8 cellular contexts compared by ENCODE assay signal in the genomic region with DNA sequence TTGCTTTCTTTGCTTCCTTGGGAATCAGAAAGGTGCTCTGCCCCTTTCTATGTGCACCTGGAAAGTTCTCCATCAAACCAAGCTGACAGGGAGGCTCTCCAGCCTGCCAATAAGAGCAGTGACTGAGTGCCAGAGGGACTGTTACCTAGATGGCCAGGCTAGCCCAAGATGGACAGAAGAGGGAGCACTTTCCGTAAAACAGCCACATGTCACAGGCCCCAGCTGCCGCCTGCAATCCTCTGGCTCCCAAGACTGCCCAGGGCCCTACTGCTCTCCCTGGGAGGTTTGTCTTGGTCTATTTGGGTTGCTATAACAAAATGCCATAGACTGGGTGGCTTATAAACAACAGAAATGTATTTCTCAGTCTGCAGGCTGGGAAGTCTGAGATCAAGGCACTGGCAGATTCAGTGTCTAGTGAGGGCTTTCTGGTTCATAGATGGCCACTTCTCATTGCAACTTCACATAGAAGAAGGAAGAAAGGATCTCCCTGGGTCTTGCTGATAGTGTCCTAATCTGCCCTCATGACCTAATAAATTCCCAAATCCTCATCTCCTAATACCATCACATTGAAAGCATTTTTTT.
DNase-seq lines count a peak whose midpoint lies in the region; ATAC-seq and TF ChIP-seq lines count a peak whose summit lies in the region.

No MANE protein-coding gene starts in this region.

- no peak overlapping the region for H3K27ac ChIP-seq in mesendoderm (ENCODE audit: low read depth, low read length)

- H3K56ac ChIP-seq in mesendoderm (ENCODE audit: low read length), result no peak overlapping the region

- no peaks in the 10 kb centered on the region for H3K27me3 ChIP-seq in mesendoderm (ENCODE audit: insufficient read depth, low read length, poor library complexity)

- in situ Hi-C loops in G401 (cut with HindIII; ENCODE audit: low sequenced_read_pairs), result no loop called here

- DNase-seq in G401 (ENCODE audit: low spot score) (peak; percentile 61), NCI-H226 (peak; percentile 12), dermis microvascular lymphatic vessel endothelial cell (ENCODE audit: low read depth in 2 of 2) (peak; percentile 30 to 73), mesendoderm (peak; percentile 87), omental fat pad (ENCODE audit: low spot score) (no peak), activated gamma-delta T cell (lab: John Stamatoyannopoulos, UW) (no peak)
- no peak for DNase-seq in activated CD8-positive, alpha-beta T cell treated with anti-CD3 and anti-CD28 coated beads, Interleukin-2, amount 10 ng/mL, durations not matched to agents 7 days and 5 days

- H3K36me3 Mint-ChIP-seq in activated CD8-positive, alpha-beta T cell treated with anti-CD3 and anti-CD28 coated beads, Interleukin-2, amount 10 ng/mL, durations not matched to agents 7 days and 5 days (ENCODE audit: low read depth), result peaks cover 3% of the 10 kb centered on the region

- no peaks in the 10 kb centered on the region for H3K27me3 Mint-ChIP-seq in activated CD8-positive, alpha-beta T cell treated with anti-CD3 and anti-CD28 coated beads, Interleukin-2, amount 10 ng/mL, durations not matched to agents 7 days and 5 days (ENCODE audit: low read depth)

- H3K4me3 Mint-ChIP-seq in activated CD8-positive, alpha-beta T cell treated with anti-CD3 and anti-CD28 coated beads, Interleukin-2, amount 10 ng/mL, durations not matched to agents 7 days and 5 days, result no peak overlapping the region

- H3K4ac ChIP-seq in mesendoderm (ENCODE audit: low read depth, low read length), result no peak overlapping the region

- peaks cover 20% of the 10 kb centered on the region for H3K4me1 Mint-ChIP-seq in activated CD8-positive, alpha-beta T cell treated with anti-CD3 and anti-CD28 coated beads, Interleukin-2, amount 10 ng/mL, durations not matched to agents 7 days and 5 days (ENCODE audit: low read depth)

- H3K4me2 ChIP-seq in mesendoderm (ENCODE audit: low read length), result no peak overlapping the region

- no peaks in the 10 kb centered on the region for H3K9me3 Mint-ChIP-seq in activated CD8-positive, alpha-beta T cell treated with anti-CD3 and anti-CD28 coated beads, Interleukin-2, amount 10 ng/mL, durations not matched to agents 7 days and 5 days (ENCODE audit: insufficient read depth)

- H3K18ac ChIP-seq in mesendoderm (ENCODE audit: low read length), result no peak overlapping the region

- H3K36me3 ChIP-seq in mesendoderm (ENCODE audit: control insufficient read depth, insufficient read depth, low read length), result no peaks in the 10 kb centered on the region

- ATAC-seq in omental fat pad (ENCODE audit: low FRiP score), result no peak
- no peak for ATAC-seq in GM21526 (IDR thresholded peaks at IDR 0.05; ENCODE audit: low FRiP score, unreplicated experiment)
- no peak for ATAC-seq in activated CD8-positive, alpha-beta T cell treated with anti-CD3 and anti-CD28 coated beads, Interleukin-2, amount 10 ng/mL, durations not matched to agents 7 days and 5 days

- H3K23ac ChIP-seq in mesendoderm (ENCODE audit: low read length), result no peak overlapping the region

- H3K9ac ChIP-seq in mesendoderm (ENCODE audit: low read length), result no peak overlapping the region

- POLR2A ChIA-PET in activated CD8-positive, alpha-beta T cell treated with anti-CD3 and anti-CD28 coated beads, Interleukin-2, amount 10 ng/mL, durations not matched to agents 7 days and 5 days (lab: Charles Lee), result no interaction called here

- H2BK120ac ChIP-seq in mesendoderm (ENCODE audit: low read depth, low read length), result no peak overlapping the region

- H2BK5ac ChIP-seq in mesendoderm (ENCODE audit: low read length), result no peak overlapping the region

- H3K79me2 ChIP-seq in mesendoderm (ENCODE audit: control insufficient read depth, insufficient read depth, low read length), result no peaks in the 10 kb centered on the region

- H3K4me1 ChIP-seq in mesendoderm (ENCODE audit: control insufficient read depth, low read depth, low read length), result no peaks in the 10 kb centered on the region

- no peak overlapping the region for H2BK15ac ChIP-seq in mesendoderm (replicated peaks; ENCODE audit: low read depth)

- no peak overlapping the region for H3K4me3 ChIP-seq in mesendoderm (ENCODE audit: low read length)

- WGBS in mesendoderm (ENCODE audit: extremely low coverage, insufficient coverage, low lambda C conversion rate), result no CpG with 5 or more reads among the region's 2 CpGs

- no peaks in the 10 kb centered on the region for H3K79me1 ChIP-seq in mesendoderm (ENCODE audit: low read length)

- H3K27ac Mint-ChIP-seq in activated CD8-positive, alpha-beta T cell treated with anti-CD3 and anti-CD28 coated beads, Interleukin-2, amount 10 ng/mL, durations not matched to agents 7 days and 5 days, result no peak overlapping the region

- CTCF ChIA-PET in activated CD8-positive, alpha-beta T cell treated with anti-CD3 and anti-CD28 coated beads, Interleukin-2, amount 10 ng/mL, durations not matched to agents 7 days and 5 days (lab: Charles Lee), result interaction anchor here (1.1 to 1.8 kb wide), 2 partner anchors 29 to 61 kb away, joined by 3 to 8 read pairs; no protein-coding TSS in a partner anchor

- TF ChIP-seq CTCF in omental fat pad (IDR thresholded peaks at IDR 0.05), result no peak

- H2AK5ac ChIP-seq in mesendoderm (ENCODE audit: low read length), result no peak overlapping the region

- H4K5ac ChIP-seq in mesendoderm (ENCODE audit: low read length), result no peak overlapping the region

- H4K8ac ChIP-seq in mesendoderm (ENCODE audit: low read depth, low read length), result no peak overlapping the region

Comparison
In these comparisons a context has a peak if more than half of its experiments do, and no peak if none do; other contexts are left out.
1. DNase-seq: peak in G401 (single experiment), NCI-H226 (single experiment), dermis microvascular lymphatic vessel endothelial cell (2 of 2) and mesendoderm (single experiment); none in omental fat pad (single experiment), activated CD8-positive, alpha-beta T cell treated with anti-CD3 and anti-CD28 coated beads, Interleukin-2, amount 10 ng/mL, durations not matched to agents 7 days and 5 days (single experiment) and activated gamma-delta T cell (single experiment).